In the genomic region with DNA sequence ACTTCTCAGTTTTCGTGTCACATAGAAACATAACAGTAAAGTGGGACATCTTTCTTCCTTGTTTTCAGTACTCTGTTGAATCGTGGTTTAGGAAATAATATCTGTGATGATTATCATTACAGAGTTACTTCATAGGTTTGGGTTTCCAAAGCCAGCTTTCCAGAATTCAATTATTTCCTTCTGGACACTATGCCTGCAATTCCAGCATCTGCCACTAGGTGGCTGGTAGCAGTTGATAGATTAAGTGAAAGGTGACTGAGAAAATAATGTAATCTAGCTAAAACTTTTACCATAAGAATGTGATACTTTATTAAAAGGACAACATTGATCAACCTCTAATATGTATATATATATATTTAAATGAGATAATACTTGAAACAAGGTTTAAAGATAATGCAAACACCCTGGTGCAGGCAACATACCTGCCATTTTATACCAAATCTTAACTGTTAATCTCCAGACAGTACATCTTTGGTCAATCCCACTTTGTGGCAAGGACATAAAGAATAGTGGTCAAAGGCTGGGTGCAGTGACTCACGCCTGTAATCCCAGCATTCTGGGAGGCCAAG, we compare ENCODE assay signal across 10 cellular contexts.
DNase-seq lines count a peak whose midpoint lies in the region; ATAC-seq and TF ChIP-seq lines count a peak whose summit lies in the region.
"Had no signal": no experiment of that assay in that cellular context is flagged by ENCODE, and none has a peak within 500 bp of the region (broad histone marks: within the 10 kb centered on the region; RNA-seq: fewer than 3 reads in every experiment).

No MANE protein-coding gene starts in this region.

- H3K36me3 ChIP-seq in OCI-LY7 (ENCODE audit: insufficient read depth, low read length), result no peaks in the 10 kb centered on the region

- no TSS peak for BruUV-seq in OCI-LY7 (replicated peaks; lab: Mats Ljungman, UMichigan)

- DNase-seq in NOMO-1 treated with DMSO at 0.1 percent for 48 hours (lab: John Stamatoyannopoulos, UW; ENCODE audit: unreplicated experiment) (peak; percentile 14), NOMO-1 (lab: John Stamatoyannopoulos, UW; ENCODE audit: unreplicated experiment in 2 of 2) (no peak), OCI-LY7 (ENCODE audit: low spot score) (peak; percentile 24), epithelial cell of esophagus (ENCODE audit: low read depth) (no peak), midbrain (lab: John Stamatoyannopoulos, UW) (no peak), NCI-H1930 (lab: John Stamatoyannopoulos, UW) (no peak)
- peak; percentile 38 for DNase-seq in stimulated activated CD4-positive, alpha-beta T cell treated with anti-CD3 and anti-CD28 coated beads, Interleukin-12 subunit alpha, Interleukin-12 subunit beta, amount 100 ng/mL, for 4 hours

- CTCF ChIA-PET in OCI-LY7 (lab: Charles Lee; ENCODE audit: unreplicated experiment), result no interaction called here

- intact Hi-C loops in OCI-LY7 (cut with micrococcal nuclease; ENCODE audit: unreplicated experiment), result no loop called here

- H3K9me3 ChIP-seq in OCI-LY7 (ENCODE audit: low read length), result peaks cover 11% of the 10 kb centered on the region
- H3K9me3 ChIP-seq: BLaER1 had no signal

- H3K4me3 ChIP-seq in OCI-LY7 (ENCODE audit: low read depth, low read length, poor library complexity, severe bottlenecking), result no peak overlapping the region
- H3K4me3 ChIP-seq in epithelial cell of esophagus (ENCODE audit: low read length), result no peak overlapping the region
- H3K4me3 ChIP-seq: BLaER1, coronary artery had no signal

- TF ChIP-seq CTCF in OCI-LY7 (conservative IDR thresholded peaks at IDR 0.05; ENCODE audit: low read length) (peak; percentile 98), epithelial cell of esophagus (IDR thresholded peaks at IDR 0.05; ENCODE audit: insufficient read depth, low read depth, low read length, missing control alignments) (peak; percentile 71)

- ATAC-seq in GM21786 (IDR thresholded peaks at IDR 0.05; ENCODE audit: unreplicated experiment), result no peak

- no peaks in the 10 kb centered on the region for H4K20me1 ChIP-seq in OCI-LY7 (ENCODE audit: insufficient read depth, low read length)

- no peaks in the 10 kb centered on the region for H3K4me1 ChIP-seq in OCI-LY7 (ENCODE audit: insufficient read depth, low read length, poor library complexity, severe bottlenecking)

- H2AFZ ChIP-seq in OCI-LY7 (ENCODE audit: low read length), result no peak overlapping the region

- no peaks in the 10 kb centered on the region for H3K9me2 ChIP-seq in OCI-LY7 (ENCODE audit: insufficient read depth, low read length)

- POLR2A ChIA-PET in OCI-LY7 (lab: Charles Lee), result no interaction called here

- H3K27ac ChIP-seq in OCI-LY7 (ENCODE audit: low read depth, low read length, poor library complexity, severe bottlenecking), result no peak overlapping the region

- H3K4me2 ChIP-seq in OCI-LY7 (ENCODE audit: low read length), result no peak overlapping the region

- H3K79me2 ChIP-seq in OCI-LY7 (ENCODE audit: insufficient read depth, low read depth, low read length), result no peaks in the 10 kb centered on the region

Comparison
In these comparisons a context has a peak if more than half of its experiments do, and no peak if none do; other contexts are left out.
1. DNase-seq: peak in NOMO-1 treated with DMSO at 0.1 percent for 48 hours (single experiment), OCI-LY7 (single experiment) and stimulated activated CD4-positive, alpha-beta T cell treated with anti-CD3 and anti-CD28 coated beads, Interleukin-12 subunit alpha, Interleukin-12 subunit beta, amount 100 ng/mL, for 4 hours (single experiment); none in NOMO-1 (0 of 2), epithelial cell of esophagus (single experiment), midbrain (single experiment) and NCI-H1930 (0 of 2).